In the genomic region with DNA sequence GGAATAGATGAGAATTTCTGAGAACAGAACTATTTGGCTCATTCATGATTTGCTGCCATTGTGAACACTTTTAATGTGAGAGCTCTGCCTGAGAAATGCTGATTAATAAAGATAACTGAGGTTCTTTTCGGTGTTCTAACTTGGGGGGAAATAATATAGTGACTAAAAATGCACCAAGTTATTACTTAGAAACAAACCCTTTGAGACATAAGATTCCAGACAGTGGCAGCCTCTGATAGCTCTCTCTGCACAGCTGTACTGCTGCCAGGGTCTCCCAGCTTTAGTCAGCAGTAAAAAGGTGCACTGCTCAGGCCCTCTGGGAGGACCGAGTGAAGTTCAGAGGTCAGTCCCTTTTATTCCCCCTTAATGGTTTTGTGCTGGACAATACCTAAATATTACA, we compare ENCODE assay signal across 13 cellular contexts. TPM values are rescaled to one million over a fixed set of nuclear protein-coding genes. Genes with fewer than 3 reads are reported as not detected.
DNase-seq lines count a peak whose midpoint lies in the region; ATAC-seq and TF ChIP-seq lines count a peak whose summit lies in the region.
"Had no signal": no experiment of that assay in that cellular context is flagged by ENCODE, and none has a peak within 500 bp of the region (broad histone marks: within the 10 kb centered on the region; RNA-seq: fewer than 3 reads in every experiment).

No MANE protein-coding gene starts in this region.

- H3K4me2 ChIP-seq in Loucy (ENCODE audit: low read depth, low read length, poor library complexity, severe bottlenecking), result peak overlapping the region; percentile 66

- H3K9me2 ChIP-seq in Loucy (replicated peaks; ENCODE audit: low read depth, low read length), result no peaks in the 10 kb centered on the region

- H3K4me3 ChIP-seq in Loucy (ENCODE audit: low read length, poor library complexity, severe bottlenecking), result peak overlapping the region; percentile 42
- H3K4me3 ChIP-seq: gastroesophageal sphincter, mucosa of descending colon, PC-9, prostate gland had no signal

- H3K36me3 ChIP-seq in Loucy (ENCODE audit: insufficient read depth, low read length), result no peaks in the 10 kb centered on the region
- H3K36me3 ChIP-seq: gastroesophageal sphincter, prostate gland had no signal

- DNase-seq in activated naive CD4-positive, alpha-beta T cell treated with anti-CD3 and anti-CD28 coated beads, Interleukin-2, amount 10 ng/mL, durations not matched to agents 7 days and 5 days, result no peak
- DNase-seq in activated naive CD4-positive, alpha-beta T cell treated with anti-CD3 and anti-CD28 coated beads for 36 hours, result no peak
- no peak for DNase-seq in central memory CD8-positive, alpha-beta T cell (ENCODE audit: low spot score in 2 of 2)
- DNase-seq in NCI-H1930 (lab: John Stamatoyannopoulos, UW) (no peak), dedifferentiated amniotic fluid mesenchymal stem cell (ENCODE audit: extremely low spot score) (no peak)
- DNase-seq: mucosa of descending colon, NCI-H226, PC-9 had no signal

- CTCF ChIA-PET in activated naive CD4-positive, alpha-beta T cell treated with anti-CD3 and anti-CD28 coated beads, Interleukin-2, amount 10 ng/mL, durations not matched to agents 7 days and 5 days (lab: Charles Lee), result interaction anchor here (1.4 kb wide), 1 partner anchor 8 kb away, joined by 4 read pairs; no protein-coding TSS in a partner anchor
- CTCF ChIA-PET in activated naive CD4-positive, alpha-beta T cell treated with anti-CD3 and anti-CD28 coated beads for 36 hours (lab: Charles Lee), result interaction anchor here (0.8 to 1.2 kb wide), 3 partner anchors 14 to 339 kb away, joined by 3 to 4 read pairs (median 4); no protein-coding TSS in a partner anchor

- H4K20me1 ChIP-seq in Loucy (ENCODE audit: insufficient read depth, low read length, poor library complexity, severe bottlenecking), result no peaks in the 10 kb centered on the region

- no peaks in the 10 kb centered on the region for H3K79me2 ChIP-seq in Loucy (ENCODE audit: insufficient read depth, low read length)

- no peaks in the 10 kb centered on the region for H3F3A ChIP-seq in Loucy (ENCODE audit: low read depth)

- H3K9ac ChIP-seq in Loucy (ENCODE audit: low read depth, low read length, poor library complexity, severe bottlenecking), result peak overlapping the region; percentile 50

- H3K9me3 ChIP-seq in Loucy (ENCODE audit: insufficient read depth, low read depth, low read length), result no peaks in the 10 kb centered on the region
- H3K9me3 ChIP-seq: gastroesophageal sphincter, mucosa of descending colon, prostate gland had no signal

- H3K36me3 Mint-ChIP-seq in activated naive CD4-positive, alpha-beta T cell treated with anti-CD3 and anti-CD28 coated beads, Interleukin-2, amount 10 ng/mL, durations not matched to agents 7 days and 5 days, result peaks cover 19% of the 10 kb centered on the region
- H3K36me3 Mint-ChIP-seq in activated naive CD4-positive, alpha-beta T cell treated with anti-CD3 and anti-CD28 coated beads for 36 hours (ENCODE audit: low read depth), result no peaks in the 10 kb centered on the region
- H3K36me3 Mint-ChIP-seq in central memory CD8-positive, alpha-beta T cell (ENCODE audit: insufficient read depth), result peaks cover 10% of the 10 kb centered on the region
- H3K36me3 Mint-ChIP-seq in stimulated activated memory B cell treated with anti-CD40 and anti-IgM and Interleukin-4, amounts not matched to agents 10 μg/mL and 1 μg/mL and 100 μg/mL, for 72 hours, result no peaks in the 10 kb centered on the region

- no peaks in the 10 kb centered on the region for H3K27me3 ChIP-seq in Loucy (ENCODE audit: insufficient read depth, low read length, poor library complexity, severe bottlenecking)

- no peaks in the 10 kb centered on the region for H3K9me3 Mint-ChIP-seq in activated naive CD4-positive, alpha-beta T cell treated with anti-CD3 and anti-CD28 coated beads, Interleukin-2, amount 10 ng/mL, durations not matched to agents 7 days and 5 days
- H3K9me3 Mint-ChIP-seq in activated naive CD4-positive, alpha-beta T cell treated with anti-CD3 and anti-CD28 coated beads for 36 hours, result no peaks in the 10 kb centered on the region
- no peaks in the 10 kb centered on the region for H3K9me3 Mint-ChIP-seq in central memory CD8-positive, alpha-beta T cell
- H3K9me3 Mint-ChIP-seq in stimulated activated memory B cell treated with anti-CD40 and anti-IgM and Interleukin-4, amounts not matched to agents 10 μg/mL and 1 μg/mL and 100 μg/mL, for 72 hours, result no peaks in the 10 kb centered on the region

- H3K27ac Mint-ChIP-seq in activated naive CD4-positive, alpha-beta T cell treated with anti-CD3 and anti-CD28 coated beads, Interleukin-2, amount 10 ng/mL, durations not matched to agents 7 days and 5 days, result peak overlapping the region; percentile 68
- no peak overlapping the region for H3K27ac Mint-ChIP-seq in activated naive CD4-positive, alpha-beta T cell treated with anti-CD3 and anti-CD28 coated beads for 36 hours
- H3K27ac Mint-ChIP-seq in central memory CD8-positive, alpha-beta T cell (ENCODE audit: low read depth), result peak overlapping the region; percentile 69
- peak overlapping the region; percentile 88 for H3K27ac Mint-ChIP-seq in stimulated activated memory B cell treated with anti-CD40 and anti-IgM and Interleukin-4, amounts not matched to agents 10 μg/mL and 1 μg/mL and 100 μg/mL, for 72 hours

- H3K27me3 Mint-ChIP-seq in activated naive CD4-positive, alpha-beta T cell treated with anti-CD3 and anti-CD28 coated beads, Interleukin-2, amount 10 ng/mL, durations not matched to agents 7 days and 5 days, result peaks cover 35% of the 10 kb centered on the region
- H3K27me3 Mint-ChIP-seq in activated naive CD4-positive, alpha-beta T cell treated with anti-CD3 and anti-CD28 coated beads for 36 hours (ENCODE audit: low read depth), result peaks cover 28% of the 10 kb centered on the region
- H3K27me3 Mint-ChIP-seq in central memory CD8-positive, alpha-beta T cell, result no peaks in the 10 kb centered on the region
- H3K27me3 Mint-ChIP-seq in stimulated activated memory B cell treated with anti-CD40 and anti-IgM and Interleukin-4, amounts not matched to agents 10 μg/mL and 1 μg/mL and 100 μg/mL, for 72 hours, result peaks cover 8% of the 10 kb centered on the region

- H2AFZ ChIP-seq in Loucy (ENCODE audit: low read length), result no peak overlapping the region
- H2AFZ ChIP-seq: PC-9 had no signal

- H3K4me1 ChIP-seq in Loucy (ENCODE audit: insufficient read depth, low read length, poor library complexity, severe bottlenecking), result peaks cover 44% of the 10 kb centered on the region
- H3K4me1 ChIP-seq: prostate gland had no signal

- H3K4me1 Mint-ChIP-seq in activated naive CD4-positive, alpha-beta T cell treated with anti-CD3 and anti-CD28 coated beads, Interleukin-2, amount 10 ng/mL, durations not matched to agents 7 days and 5 days, result peaks cover 69% of the 10 kb centered on the region
- peaks cover 48% of the 10 kb centered on the region for H3K4me1 Mint-ChIP-seq in activated naive CD4-positive, alpha-beta T cell treated with anti-CD3 and anti-CD28 coated beads for 36 hours (ENCODE audit: low read depth)
- peaks cover 58% of the 10 kb centered on the region for H3K4me1 Mint-ChIP-seq in central memory CD8-positive, alpha-beta T cell
- peaks cover 47% of the 10 kb centered on the region for H3K4me1 Mint-ChIP-seq in stimulated activated memory B cell treated with anti-CD40 and anti-IgM and Interleukin-4, amounts not matched to agents 10 μg/mL and 1 μg/mL and 100 μg/mL, for 72 hours

- no peak overlapping the region for H3K4me3 Mint-ChIP-seq in activated naive CD4-positive, alpha-beta T cell treated with anti-CD3 and anti-CD28 coated beads, Interleukin-2, amount 10 ng/mL, durations not matched to agents 7 days and 5 days
- no peak overlapping the region for H3K4me3 Mint-ChIP-seq in activated naive CD4-positive, alpha-beta T cell treated with anti-CD3 and anti-CD28 coated beads for 36 hours
- no peak overlapping the region for H3K4me3 Mint-ChIP-seq in central memory CD8-positive, alpha-beta T cell
- no peak overlapping the region for H3K4me3 Mint-ChIP-seq in stimulated activated memory B cell treated with anti-CD40 and anti-IgM and Interleukin-4, amounts not matched to agents 10 μg/mL and 1 μg/mL and 100 μg/mL, for 72 hours

- no peak for ATAC-seq in central memory CD8-positive, alpha-beta T cell (replicated peaks; ENCODE audit: extremely low read depth, poor library complexity, severe bottlenecking)
- ATAC-seq in stimulated activated memory B cell treated with anti-CD40 and anti-IgM and Interleukin-4, amounts not matched to agents 10 μg/mL and 1 μg/mL and 100 μg/mL, for 72 hours, result no peak
- no peak for ATAC-seq in HG03175 (IDR thresholded peaks at IDR 0.05; ENCODE audit: unreplicated experiment)

- no peak for TF ChIP-seq CTCF in Loucy (conservative IDR thresholded peaks at IDR 0.05; ENCODE audit: low read length)

- intact Hi-C loops in activated naive CD4-positive, alpha-beta T cell treated with anti-CD3 and anti-CD28 coated beads for 36 hours (cut with micrococcal nuclease), result loop anchor here (2.0 kb wide), 3 partner anchors 203 to 437 kb away; no protein-coding TSS in a partner anchor

RNA-seq across cellular contexts. Expression of gene PRDM1, which starts 2.5 kb away (rescaled TPM):
- total RNA-seq in activated naive CD4-positive, alpha-beta T cell treated with anti-CD3 and anti-CD28 coated beads for 36 hours, result 1 to 10 TPM; 3.4 to 4.0 TPM
